8 cellular contexts compared by ENCODE assay signal in genomic region chr12:10365716-10366433, GRCh38. TPM values are rescaled to one million over a fixed set of nuclear protein-coding genes. Genes with fewer than 3 reads are reported as not detected.
DNase-seq lines count a peak whose midpoint lies in the region; ATAC-seq and TF ChIP-seq lines count a peak whose summit lies in the region.

No MANE protein-coding gene starts in this region.

- ATAC-seq in left lobe of liver, result peak; percentile 4
- no peak for ATAC-seq in HG03460 (IDR thresholded peaks at IDR 0.05; ENCODE audit: unreplicated experiment)
- ATAC-seq in GM18502 (IDR thresholded peaks at IDR 0.05; ENCODE audit: poor library complexity, unreplicated experiment), result no peak

- peak overlapping the region; percentile 59 for H3K4me3 ChIP-seq in WI38 (ENCODE audit: low read depth, low read length)

- peaks cover 10% of the 10 kb centered on the region for H3K4me1 Mint-ChIP-seq in type B pancreatic cell (ENCODE audit: unreplicated experiment)

- H3K27ac Mint-ChIP-seq in type B pancreatic cell, result no peak overlapping the region

- peaks cover 26% of the 10 kb centered on the region for H3K36me3 Mint-ChIP-seq in type B pancreatic cell

- no peaks in the 10 kb centered on the region for H3K9me3 Mint-ChIP-seq in type B pancreatic cell

- H3K4me3 Mint-ChIP-seq in type B pancreatic cell, result no peak overlapping the region

- H3K27me3 Mint-ChIP-seq in type B pancreatic cell, result no peaks in the 10 kb centered on the region

- TF ChIP-seq CTCF in WI38 (IDR thresholded peaks at IDR 0.05; ENCODE audit: low read depth, low read length) (peak; percentile 18; the same call in 1 of the 2 replicates), type B pancreatic cell (conservative IDR thresholded peaks at IDR 0.05) (peak; percentile 55)

- peak; percentile 38 for DNase-seq in SIG-M5 treated with dmso at 0.1 percent for 504 hours (lab: John Stamatoyannopoulos, UW; ENCODE audit: unreplicated experiment)
- DNase-seq in SIG-M5 (lab: John Stamatoyannopoulos, UW), result no peak
- DNase-seq in left lobe of liver (ENCODE audit: low spot score), result no peak
- no peak for DNase-seq in type B pancreatic cell (ENCODE audit: extremely low spot score, unreplicated experiment)
- DNase-seq in AG20443 (ENCODE audit: low spot score), result no peak

RNA-seq across cellular contexts. Expression of gene KLRK1, which starts 24.0 kb away (rescaled TPM):
- total RNA-seq in left lobe of liver, result 0.55 TPM
- total RNA-seq in type B pancreatic cell (ENCODE audit: low replicate concordance), result not detected in 2 replicates

RNA-seq across cellular contexts. Expression of gene KLRC4, which starts 43.7 kb away (rescaled TPM):
- total RNA-seq in left lobe of liver (not detected), type B pancreatic cell (ENCODE audit: low replicate concordance) (not detected in 2 replicates)

RNA-seq across cellular contexts. Expression of gene KLRC3, which starts 54.5 kb away (rescaled TPM):
- total RNA-seq in left lobe of liver (not detected), type B pancreatic cell (ENCODE audit: low replicate concordance) (not detected in 2 replicates)

RNA-seq across cellular contexts. Expression of gene KLRD1, which starts 58.2 kb away (rescaled TPM):
- total RNA-seq in left lobe of liver (0.53 TPM), type B pancreatic cell (ENCODE audit: low replicate concordance) (0.48 TPM in 1 of 2 replicates, not detected in the other)
